In genomic region chr3:188421836-188422540, GRCh38 we compare ENCODE assay signal across 9 cellular contexts.
DNase-seq lines count a peak whose midpoint lies in the region; ATAC-seq and TF ChIP-seq lines count a peak whose summit lies in the region.
"Had no signal": no experiment of that assay in that cellular context is flagged by ENCODE, and none has a peak within 500 bp of the region (broad histone marks: within the 10 kb centered on the region; RNA-seq: fewer than 3 reads in every experiment).

No MANE protein-coding gene starts in this region.

- H4K8ac ChIP-seq in trophoblast cell (ENCODE audit: low read depth, low read length): no peak overlapping the region

- H3K9ac ChIP-seq in OCI-LY1 (ENCODE audit: low read length): peak overlapping the region; percentile 20; the same call in 1 of the 2 replicates
- no peak overlapping the region for H3K9ac ChIP-seq in trophoblast cell (ENCODE audit: low read length)

- peaks cover 15% of the 10 kb centered on the region for H3K36me3 Mint-ChIP-seq in activated CD8-positive, alpha-beta memory T cell treated with anti-CD3 and anti-CD28 coated beads, Interleukin-2, amount 10 ng/mL, durations not matched to agents 7 days and 5 days

- H4K12ac ChIP-seq in trophoblast cell (ENCODE audit: low read depth, low read length): no peak overlapping the region

- no peak for TF ChIP-seq CTCF in OCI-LY1 (IDR thresholded peaks at IDR 0.05; ENCODE audit: low read length)

- H3F3A ChIP-seq in OCI-LY1 (ENCODE audit: insufficient read depth, low read length): no peaks in the 10 kb centered on the region

- H3K4me1 ChIP-seq in OCI-LY1 (ENCODE audit: insufficient read depth, low read length, severe bottlenecking) (peaks cover 42% of the 10 kb centered on the region), muscle layer of duodenum (ENCODE audit: control insufficient read depth in 1 of 2, insufficient read depth in 2 of 2, low read length in 2 of 2) (peaks cover 0 to 9% of the 10 kb centered on the region in 2 donors), trophoblast cell (ENCODE audit: control insufficient read depth in 1 of 2, insufficient read depth in 2 of 2, low read length in 2 of 2) (no peaks in the 10 kb centered on the region)

- no peak overlapping the region for H2BK120ac ChIP-seq in trophoblast cell (ENCODE audit: insufficient read depth, low read length, poor library complexity)

- H3K4me2 ChIP-seq in OCI-LY1 (ENCODE audit: low read length) (peak overlapping the region; percentile 59), trophoblast cell (ENCODE audit: low read length) (no peak overlapping the region)

- H3K4ac ChIP-seq in trophoblast cell (ENCODE audit: low read depth, low read length): no peak overlapping the region

- H3K36me3 ChIP-seq in OCI-LY1 (ENCODE audit: insufficient read depth, low read length) (no peaks in the 10 kb centered on the region), muscle layer of duodenum (ENCODE audit: control insufficient read depth in 1 of 2, insufficient read depth in 2 of 2, low read length in 2 of 2) (no peaks in the 10 kb centered on the region), trophoblast cell (ENCODE audit: control insufficient read depth in 1 of 2, insufficient read depth in 2 of 2, low read length in 2 of 2) (no peaks in the 10 kb centered on the region)

- H3K9me3 ChIP-seq in OCI-LY1 (ENCODE audit: low read length) (no peaks in the 10 kb centered on the region), muscle layer of duodenum (ENCODE audit: control insufficient read depth in 1 of 2, low read length in 2 of 2) (no peaks in the 10 kb centered on the region), trophoblast cell (ENCODE audit: insufficient read depth, low read depth, low read length) (no peaks in the 10 kb centered on the region)

- H3K4me3 Mint-ChIP-seq in activated CD8-positive, alpha-beta memory T cell treated with anti-CD3 and anti-CD28 coated beads, Interleukin-2, amount 10 ng/mL, durations not matched to agents 7 days and 5 days: no peak overlapping the region

- H3K9me3 Mint-ChIP-seq in activated CD8-positive, alpha-beta memory T cell treated with anti-CD3 and anti-CD28 coated beads, Interleukin-2, amount 10 ng/mL, durations not matched to agents 7 days and 5 days (ENCODE audit: low read depth): peaks cover 4% of the 10 kb centered on the region

- no peak for DNase-seq in activated CD8-positive, alpha-beta memory T cell treated with anti-CD3 and anti-CD28 coated beads, Interleukin-2, amount 10 ng/mL, durations not matched to agents 7 days and 5 days
- no peak for DNase-seq in NCI-H82 (lab: John Stamatoyannopoulos, UW)
- DNase-seq in NCI-H2081 treated with DMSO at 0.1 percent for 48 hours (lab: John Stamatoyannopoulos, UW): no peak
- no peak for DNase-seq in trophoblast cell

- peak; percentile 100 for ATAC-seq in GM18873 (IDR thresholded peaks at IDR 0.05; ENCODE audit: low FRiP score, unreplicated experiment)
- peak; percentile 97 for ATAC-seq in HG02870 (IDR thresholded peaks at IDR 0.05; ENCODE audit: unreplicated experiment)
- ATAC-seq in activated CD8-positive, alpha-beta memory T cell treated with anti-CD3 and anti-CD28 coated beads, Interleukin-2, amount 10 ng/mL, durations not matched to agents 7 days and 5 days: no peak
- ATAC-seq: K562 had no signal

- no peaks in the 10 kb centered on the region for H3K27me3 Mint-ChIP-seq in activated CD8-positive, alpha-beta memory T cell treated with anti-CD3 and anti-CD28 coated beads, Interleukin-2, amount 10 ng/mL, durations not matched to agents 7 days and 5 days

- H2AFZ ChIP-seq in OCI-LY1 (ENCODE audit: low read length): no peak overlapping the region
- H2AFZ ChIP-seq in trophoblast cell (ENCODE audit: insufficient read depth, low read length, poor library complexity): no peak overlapping the region

- no peaks in the 10 kb centered on the region for H3K79me1 ChIP-seq in trophoblast cell (ENCODE audit: low read length)

- WGBS in trophoblast cell (ENCODE audit: extremely low coverage, insufficient coverage, insufficient read length): no CpG with 5 or more reads among the region's 6 CpGs

- no peak overlapping the region for H2BK5ac ChIP-seq in trophoblast cell (ENCODE audit: low read depth, low read length, poor library complexity)

- H2AK5ac ChIP-seq in trophoblast cell (ENCODE audit: low read length): no peak overlapping the region

- H3K27me3 ChIP-seq in OCI-LY1 (ENCODE audit: insufficient read depth, low read length) (no peaks in the 10 kb centered on the region), muscle layer of duodenum (ENCODE audit: low read depth, low read length) (no peaks in the 10 kb centered on the region), trophoblast cell (ENCODE audit: insufficient read depth, low read length) (no peaks in the 10 kb centered on the region)

- H3K27ac ChIP-seq in OCI-LY1 (ENCODE audit: low read depth, low read length, poor library complexity, severe bottlenecking) (peak overlapping the region; percentile 90), muscle layer of duodenum (ENCODE audit: low read length) (peak overlapping the region; percentile 62), trophoblast cell (ENCODE audit: low read depth, low read length) (no peak overlapping the region)

- H4K91ac ChIP-seq in trophoblast cell (ENCODE audit: low read depth, low read length): no peak overlapping the region

- no peak overlapping the region for H3K18ac ChIP-seq in trophoblast cell (ENCODE audit: low read length)

- no peak overlapping the region for H2BK12ac ChIP-seq in trophoblast cell (ENCODE audit: low read length)

- no peaks in the 10 kb centered on the region for H4K20me1 ChIP-seq in OCI-LY1 (ENCODE audit: insufficient read depth, low read length)

- no peaks in the 10 kb centered on the region for H3K79me2 ChIP-seq in OCI-LY1 (ENCODE audit: insufficient read depth, low read length)
- no peaks in the 10 kb centered on the region for H3K79me2 ChIP-seq in trophoblast cell (ENCODE audit: control insufficient read depth, insufficient read depth, low read length, poor library complexity)

- H3K4me1 Mint-ChIP-seq in activated CD8-positive, alpha-beta memory T cell treated with anti-CD3 and anti-CD28 coated beads, Interleukin-2, amount 10 ng/mL, durations not matched to agents 7 days and 5 days: peaks cover 12% of the 10 kb centered on the region

- no peak overlapping the region for H3K14ac ChIP-seq in trophoblast cell (ENCODE audit: low read length)

- H3K23ac ChIP-seq in trophoblast cell (ENCODE audit: low read length): no peak overlapping the region

- no peak overlapping the region for H3K27ac Mint-ChIP-seq in activated CD8-positive, alpha-beta memory T cell treated with anti-CD3 and anti-CD28 coated beads, Interleukin-2, amount 10 ng/mL, durations not matched to agents 7 days and 5 days

- peak overlapping the region; percentile 28 for H3K4me3 ChIP-seq in OCI-LY1 (ENCODE audit: low read depth, low read length, poor library complexity, severe bottlenecking)
- H3K4me3 ChIP-seq in muscle layer of duodenum (ENCODE audit: low read depth in 1 of 2, low read length in 2 of 2): no peak overlapping the region
- H3K4me3 ChIP-seq in trophoblast cell (ENCODE audit: low read depth, low read length): no peak overlapping the region
- H3K4me3 ChIP-seq: K562 had no signal

- H3K9me2 ChIP-seq in OCI-LY1 (ENCODE audit: low read depth, low read length): no peaks in the 10 kb centered on the region

- CTCF ChIA-PET in activated CD8-positive, alpha-beta memory T cell treated with anti-CD3 and anti-CD28 coated beads, Interleukin-2, amount 10 ng/mL, durations not matched to agents 7 days and 5 days (lab: Charles Lee): interaction anchor here (1.0 kb wide), 1 partner anchor 10 kb away, joined by 4 read pairs; no protein-coding TSS in a partner anchor
